Comparison of ENCODE assay signal across 8 cellular contexts in the genomic region with DNA sequence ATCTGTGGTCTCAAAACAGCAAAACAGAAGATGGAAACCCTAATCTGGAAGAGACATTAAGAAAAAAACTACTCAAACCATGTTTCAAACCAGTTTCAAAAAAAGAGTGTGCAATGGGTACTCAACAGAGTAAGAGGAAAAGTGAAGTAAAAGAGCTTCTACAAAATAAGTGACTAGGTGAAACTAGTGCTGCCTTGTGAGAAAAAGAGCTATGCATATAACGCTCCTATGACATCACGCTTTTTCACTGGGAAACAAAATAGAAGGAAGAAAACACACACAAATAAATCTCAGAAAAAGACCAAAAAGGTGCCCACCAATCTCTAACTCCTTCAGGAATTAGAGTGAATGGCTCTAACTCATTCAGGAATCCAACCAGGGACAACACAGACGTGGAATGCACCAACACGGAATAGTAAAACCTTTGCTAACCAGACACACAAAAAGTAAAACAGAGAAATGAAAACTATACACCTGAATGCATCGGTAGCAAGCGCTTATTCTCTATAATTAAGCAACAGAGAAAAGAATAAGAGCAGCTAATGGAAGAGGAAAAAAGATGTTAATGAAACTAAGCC. TPM values are rescaled to one million over a fixed set of nuclear protein-coding genes. Genes with fewer than 3 reads are reported as not detected.
DNase-seq lines count a peak whose midpoint lies in the region; ATAC-seq and TF ChIP-seq lines count a peak whose summit lies in the region.

No MANE protein-coding gene starts in this region.

- peak; percentile 2 for ATAC-seq in HG03097 (IDR thresholded peaks at IDR 0.05; ENCODE audit: low FRiP score, unreplicated experiment)

- in situ Hi-C loops in astrocyte of the cerebellum (cut with HindIII; ENCODE audit: low sequenced_read_pairs) = no loop called here

- DNase-seq in GM12864 (ENCODE audit: low read depth) = no peak
- no peak for DNase-seq in astrocyte of the cerebellum (ENCODE audit: low read depth)
- peak; percentile 21 to 30 for DNase-seq in lung microvascular endothelial cell (ENCODE audit: low read depth in 2 of 2)
- no peak for DNase-seq in NCI-H345 treated with DMSO at 0.1 percent for 48 hours (lab: John Stamatoyannopoulos, UW; ENCODE audit: unreplicated experiment)
- DNase-seq in activated CD4-positive, alpha-beta T cell treated with anti-CD3 and anti-CD28 coated beads, Interleukin-2, amount 50 U/mL, for 4 hours = no peak
- DNase-seq in anterior cingulate cortex (lab: John Stamatoyannopoulos, UW) = no peak
- DNase-seq in NCI-H446 treated with DMSO at 0.1 percent for 48 hours (lab: John Stamatoyannopoulos, UW) = no peak

- TF ChIP-seq CTCF in GM12864 (IDR thresholded peaks at IDR 0.05; ENCODE audit: low read depth, low read length, missing control alignments) = no peak
- TF ChIP-seq CTCF in astrocyte of the cerebellum (IDR thresholded peaks at IDR 0.05; ENCODE audit: low read depth, low read length, missing control alignments) = no peak

- peak overlapping the region; percentile 77 for H3K4me3 ChIP-seq in GM12864 (ENCODE audit: low read depth, low read length)
- H3K4me3 ChIP-seq in astrocyte of the cerebellum (ENCODE audit: low read depth, low read length) = peak overlapping the region; percentile 76

RNA-seq across cellular contexts. Expression of a gene that starts 1.3 kb away (rescaled TPM):
- 12.9 and 27.8 TPM in 2 replicates for total RNA-seq in lung microvascular endothelial cell

RNA-seq across cellular contexts. Expression of a gene that starts 46.8 kb away (rescaled TPM):
- total RNA-seq in lung microvascular endothelial cell = under 0.01 TPM in 2 replicates

Comparison
In these comparisons a context has a peak if more than half of its experiments do, and no peak if none do; other contexts are left out.
1. DNase-seq: peak in lung microvascular endothelial cell (2 of 2); none in GM12864 (single experiment), astrocyte of the cerebellum (single experiment), NCI-H345 treated with DMSO at 0.1 percent for 48 hours (single experiment), activated CD4-positive, alpha-beta T cell treated with anti-CD3 and anti-CD28 coated beads, Interleukin-2, amount 50 U/mL, for 4 hours (0 of 2), anterior cingulate cortex (0 of 58) and NCI-H446 treated with DMSO at 0.1 percent for 48 hours (single experiment).